In genomic region chrX:155923200-155923599, GRCh38 we compare ENCODE assay signal across 18 cellular contexts.
"Had no signal": no experiment of that assay in that cellular context is flagged by ENCODE, and none has a peak within 500 bp of the region (broad histone marks: within the 10 kb centered on the region; RNA-seq: fewer than 3 reads in every experiment).

No MANE protein-coding gene starts in this region.

- H3K9me3 ChIP-seq: body of pancreas, left ventricle myocardium inferior, tibial nerve had no signal

- H3K79me2 ChIP-seq: hepatocyte had no signal

- H3K27ac ChIP-seq: body of pancreas, cardiac muscle cell, hepatocyte, left ventricle myocardium inferior, spleen, tibial nerve had no signal

- DNase-seq: activated gamma-delta T cell treated with Interleukin-2 at 50 U/mL for 16 hours; activated T-cell treated with anti-CD3 and anti-CD28 coated beads, Interleukin-2, amount 50 U/mL, for 1 hour; anterior cingulate cortex; body of pancreas; effector memory CD4-positive, alpha-beta T cell; foreskin melanocyte; glutamatergic neuron; left ventricle myocardium inferior; mammary epithelial cell; natural killer cell; retina; spleen; stimulated activated CD4-positive, alpha-beta T cell treated with anti-CD3 and anti-CD28 coated beads, Interleukin-4, amount 100 ng/mL, for 24 hours; T-helper 9 cell had no signal

- H2AFZ ChIP-seq: hepatocyte had no signal

- H3K27me3 ChIP-seq: body of pancreas, cardiac muscle cell, hepatocyte, spleen, tibial nerve had no signal

- ATAC-seq: body of pancreas, natural killer cell, WTC11 had no signal

- H3K4me3 ChIP-seq: body of pancreas, cardiac muscle cell, hepatocyte, left ventricle myocardium inferior, spleen, tibial nerve had no signal

- H3K4me1 ChIP-seq: body of pancreas, left ventricle myocardium inferior, spleen, tibial nerve had no signal

- H3K4me2 ChIP-seq: hepatocyte had no signal
